In the genomic region with DNA sequence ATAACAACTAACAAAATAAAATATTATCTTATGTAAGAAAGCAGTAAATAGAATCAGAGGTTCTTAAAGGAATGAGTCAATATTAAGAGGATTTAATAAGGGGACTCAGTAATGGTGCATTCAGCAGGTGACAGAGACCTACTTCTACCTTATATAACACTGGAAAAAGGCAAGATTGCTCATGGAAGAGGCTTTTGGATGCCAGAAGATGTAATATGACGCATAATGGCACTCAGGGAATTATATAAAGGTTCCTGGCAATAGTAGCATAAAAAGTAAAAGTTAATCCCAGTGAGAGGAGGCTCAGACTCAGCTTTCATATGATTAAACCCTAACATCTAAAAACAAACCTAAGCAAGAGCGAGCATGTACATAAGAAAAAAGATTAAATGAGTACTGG, we compare ENCODE assay signal across 20 cellular contexts.
"Had no signal": no experiment of that assay in that cellular context is flagged by ENCODE, and none has a peak within 500 bp of the region (broad histone marks: within the 10 kb centered on the region; RNA-seq: fewer than 3 reads in every experiment).

No MANE protein-coding gene starts in this region.

- DNase-seq: stimulated activated CD4-positive, alpha-beta T cell treated with anti-CD3 and anti-CD28 coated beads, Interleukin-2, amount 100 ng/mL, for 48 hours; stimulated activated CD4-positive, alpha-beta T cell treated with anti-CD3 and anti-CD28 coated beads, Interleukin-4, amount 100 ng/mL, for 1 hour; stimulated activated CD4-positive, alpha-beta T cell treated with anti-CD3 and anti-CD28 coated beads, Interleukin-4, amount 100 ng/mL, for 24 hours; stimulated activated CD4-positive, alpha-beta T cell treated with anti-CD3 and anti-CD28 coated beads, Interleukin-4, amount 100 ng/mL, for 4 hours; stimulated activated CD8-positive, alpha-beta memory T cell treated with anti-CD3 and anti-CD28 coated beads, Interleukin-4, amount 100 ng/mL, for 48 hours; stimulated activated naive B cell treated with anti-CD40 and anti-IgM and Interleukin-4, amounts not matched to agents 10 μg/mL and 1 μg/mL and 100 μg/mL, for 72 hours; stimulated activated naive CD4-positive, alpha-beta T cell; stimulated activated naive CD4-positive, alpha-beta T cell treated with Interleukin-2 at 50 U/mL for 16 hours; stimulated activated naive CD8-positive, alpha-beta T cell treated with anti-CD3 and anti-CD28 coated beads, Interleukin-15, amount 100 ng/mL, for 72 hours; stimulated activated naive CD8-positive, alpha-beta T cell treated with anti-CD3 and anti-CD28 coated beads, Interleukin-15, Interleukin-2, amounts not matched to agents 100 U/mL and 50 U/mL, for 24 hours; stomach; substantia nigra; testis; thyroid gland; tibial artery; transverse colon; trophoblast cell; upper lobe of left lung; upper lobe of right lung; uterus had no signal
